In genomic region chrX:154761977-154762528, GRCh38 we compare ENCODE assay signal across 8 cellular contexts. TPM values are rescaled to one million over a fixed set of nuclear protein-coding genes. Genes with fewer than 3 reads are reported as not detected.
DNase-seq lines count a peak whose midpoint lies in the region; ATAC-seq, FAIRE-seq and TF ChIP-seq lines count a peak whose summit lies in the region.

No MANE protein-coding gene starts in this region.

- H3K27ac Mint-ChIP-seq in CD14-positive monocyte = peak overlapping the region; percentile 59 to 89 (median 79)
- H3K27ac Mint-ChIP-seq in activated naive CD8-positive, alpha-beta T cell treated with anti-CD3 and anti-CD28 coated beads for 36 hours = peak overlapping the region; percentile 95

- no peaks in the 10 kb centered on the region for H3K9me3 Mint-ChIP-seq in CD14-positive monocyte
- no peaks in the 10 kb centered on the region for H3K9me3 Mint-ChIP-seq in activated naive CD8-positive, alpha-beta T cell treated with anti-CD3 and anti-CD28 coated beads for 36 hours

- no peak for FAIRE-seq in GM12891 (lab: Jason Lieb, UNC)

- peak overlapping the region; percentile 84 to 85 for H3K4me3 Mint-ChIP-seq in CD14-positive monocyte
- peak overlapping the region; percentile 88 for H3K4me3 Mint-ChIP-seq in activated naive CD8-positive, alpha-beta T cell treated with anti-CD3 and anti-CD28 coated beads for 36 hours

- H3K27me3 Mint-ChIP-seq in CD14-positive monocyte (ENCODE audit: low read depth in 3 of 3) = peaks cover 0 to 2% (median 0%) of the 10 kb centered on the region in 3 donors
- H3K27me3 Mint-ChIP-seq in activated naive CD8-positive, alpha-beta T cell treated with anti-CD3 and anti-CD28 coated beads for 36 hours = no peaks in the 10 kb centered on the region

- H3K27ac ChIP-seq in KOPT-K1 (ENCODE audit: low read depth, low read length, poor library complexity, severe bottlenecking) (peak overlapping the region; percentile 88), layer of hippocampus (ENCODE audit: low read depth, low read length) (peak overlapping the region; percentile 54), tibial artery (peak overlapping the region; percentile 53 to 76)

- no peak for ATAC-seq in HG03097 (IDR thresholded peaks at IDR 0.05; ENCODE audit: low FRiP score, unreplicated experiment)

- no peaks in the 10 kb centered on the region for H3K27me3 ChIP-seq in layer of hippocampus (ENCODE audit: control insufficient read depth, insufficient read depth, low read length)
- H3K27me3 ChIP-seq in tibial artery = no peaks in the 10 kb centered on the region

- peaks cover 9% of the 10 kb centered on the region for H3K4me1 Mint-ChIP-seq in CD14-positive monocyte
- H3K4me1 Mint-ChIP-seq in activated naive CD8-positive, alpha-beta T cell treated with anti-CD3 and anti-CD28 coated beads for 36 hours = peaks cover 27% of the 10 kb centered on the region

- no peaks in the 10 kb centered on the region for H3K9me3 ChIP-seq in KOPT-K1 (ENCODE audit: insufficient read depth, low read length, poor library complexity, severe bottlenecking)
- no peaks in the 10 kb centered on the region for H3K9me3 ChIP-seq in tibial artery

- no peak for TF ChIP-seq POLR2A in GM12891 (IDR thresholded peaks at IDR 0.05; ENCODE audit: low read depth, low read length)

- intact Hi-C loops in CD14-positive monocyte (cut with micrococcal nuclease) (loop anchor here in 1 of 2 donors (5.0 kb wide), 1 partner anchor 35 kb away; no protein-coding TSS in a partner anchor), tibial artery (cut with DNase I; ENCODE audit: low total_unique reads) (no loop called here)

- H3K36me3 Mint-ChIP-seq in CD14-positive monocyte = peaks cover 18 to 22% of the 10 kb centered on the region in 2 donors
- H3K36me3 Mint-ChIP-seq in activated naive CD8-positive, alpha-beta T cell treated with anti-CD3 and anti-CD28 coated beads for 36 hours = peaks cover 26% of the 10 kb centered on the region

- peaks cover 0 to 5% (median 2%) of the 10 kb centered on the region in 4 donors for H3K4me1 ChIP-seq in tibial artery

- H3K4me3 ChIP-seq in tibial artery = peak overlapping the region; percentile 62 to 75

- H3K36me3 ChIP-seq in KOPT-K1 (ENCODE audit: insufficient read depth, low read length) (peaks cover 26% of the 10 kb centered on the region), tibial artery (peaks cover 0 to 18% (median 13%) of the 10 kb centered on the region in 3 donors)

- no peak for TF ChIP-seq CTCF in CD14-positive monocyte (IDR thresholded peaks at IDR 0.05)
- TF ChIP-seq CTCF in tibial artery (IDR thresholded peaks at IDR 0.05) = no peak

- DNase-seq in CD14-positive monocyte (ENCODE audit: low spot score) = no peak
- no peak for DNase-seq in activated naive CD8-positive, alpha-beta T cell treated with anti-CD3 and anti-CD28 coated beads for 36 hours
- no peak for DNase-seq in tibial artery
- DNase-seq in AML-193 (lab: John Stamatoyannopoulos, UW) = no peak
- DNase-seq in GM12891 (ENCODE audit: insufficient read length, low spot score) = no peak

TF ChIP-seq in GM12891, 5 proteins besides CTCF, POLR2A, EP300 and RAD21:
- TF ChIP-seq PAX5 (IDR thresholded peaks at IDR 0.05; ENCODE audit: insufficient read depth, low read length, severe bottlenecking) (no peak), SPI1 (IDR thresholded peaks at IDR 0.05; ENCODE audit: low read depth, low read length) (no peak)

RNA-seq across cellular contexts. Expression of gene DKC1, which starts 0.6 kb away (rescaled TPM):
- polyA plus RNA-seq in CD14-positive monocyte = 10 to 100 TPM; 14.1 to 17.0 TPM
- 100 to 1,000 TPM; 181 to 190 TPM for total RNA-seq in activated naive CD8-positive, alpha-beta T cell treated with anti-CD3 and anti-CD28 coated beads for 36 hours
- polyA plus RNA-seq in GM12891 (2012; ENCODE audit: low read depth, missing spikeins) = 62.9 TPM

RNA-seq across cellular contexts. Expression of gene GAB3, which starts 11.2 kb away (rescaled TPM):
- 1 to 10 TPM; 6.2 to 9.5 TPM for polyA plus RNA-seq in CD14-positive monocyte
- 1 to 10 TPM; 2.5 to 3.4 TPM for total RNA-seq in activated naive CD8-positive, alpha-beta T cell treated with anti-CD3 and anti-CD28 coated beads for 36 hours
- 0.71 TPM for polyA plus RNA-seq in GM12891 (2012; ENCODE audit: low read depth, missing spikeins)

RNA-seq across cellular contexts. Expression of gene MPP1, which starts 43.2 kb away (rescaled TPM):
- 100 to 1,000 TPM; 120 to 135 TPM for polyA plus RNA-seq in CD14-positive monocyte
- total RNA-seq in activated naive CD8-positive, alpha-beta T cell treated with anti-CD3 and anti-CD28 coated beads for 36 hours = 10 to 100 TPM; 16.2 to 17.9 TPM
- polyA plus RNA-seq in GM12891 (2012; ENCODE audit: low read depth, missing spikeins) = 15.4 TPM
